ENCODE assay signal across 2 cellular contexts in genomic region chr20:56383334-56383733, GRCh38.
TF ChIP-seq lines count a peak whose summit lies in the region.

No MANE protein-coding gene starts in this region.

TF ChIP-seq in HEK293, 187 proteins besides CTCF, POLR2A, EP300 and RAD21:
- TF ChIP-seq ZBTB21 (tag by site-specific recombination; IDR thresholded peaks at IDR 0.05) (no peak), IKZF3 (tag by site-specific recombination; IDR thresholded peaks at IDR 0.05) (no peak), ZBTB48 (tag by site-specific recombination; IDR thresholded peaks at IDR 0.05) (no peak), ZNF658 (tag by site-specific recombination; IDR thresholded peaks at IDR 0.05) (no peak), ZEB2 (tag by site-specific recombination; IDR thresholded peaks at IDR 0.05) (no peak), ZSCAN30 (tag by site-specific recombination; IDR thresholded peaks at IDR 0.05) (no peak), ATF2 (tag by site-specific recombination; IDR thresholded peaks at IDR 0.05; ENCODE audit: low read depth) (no peak), ZNF610 (tag by site-specific recombination; IDR thresholded peaks at IDR 0.05; ENCODE audit: borderline replicate concordance) (no peak), ZNF221 (tag by site-specific recombination; IDR thresholded peaks at IDR 0.05; ENCODE audit: borderline replicate concordance) (no peak), GLIS2 (tag by site-specific recombination; IDR thresholded peaks at IDR 0.05) (no peak), ZNF19 (tag by site-specific recombination; IDR thresholded peaks at IDR 0.05; ENCODE audit: low read depth) (no peak), ZNF596 (tag by site-specific recombination; IDR thresholded peaks at IDR 0.05) (no peak), KLF8 (tag by site-specific recombination; IDR thresholded peaks at IDR 0.05) (no peak), KLF7 (tag by site-specific recombination; IDR thresholded peaks at IDR 0.05; ENCODE audit: borderline replicate concordance) (no peak), ZNF585B (tag by site-specific recombination; IDR thresholded peaks at IDR 0.05) (no peak), ZNF580 (tag by site-specific recombination; IDR thresholded peaks at IDR 0.05) (no peak), FEZF1 (tag by site-specific recombination; IDR thresholded peaks at IDR 0.05) (no peak)

TF ChIP-seq in H1, 55 proteins besides CTCF, POLR2A, EP300 and RAD21:
- no peak for TF ChIP-seq SP4 (IDR thresholded peaks at IDR 0.05; ENCODE audit: low read length)
- TF ChIP-seq RNF2 (IDR thresholded peaks at IDR 0.05; ENCODE audit: borderline replicate concordance, low read depth, low read length, missing control alignments, poor library complexity, severe bottlenecking): no peak
- TF ChIP-seq POLR2AphosphoS5 (IDR thresholded peaks at IDR 0.05; ENCODE audit: low read depth, low read length): no peak
- no peak for TF ChIP-seq RBBP5 (IDR thresholded peaks at IDR 0.05; ENCODE audit: borderline replicate concordance, low read depth, low read length)
- TF ChIP-seq BACH1 (IDR thresholded peaks at IDR 0.05; ENCODE audit: low read length): no peak
- no peak for TF ChIP-seq CHD1 (IDR thresholded peaks at IDR 0.05; ENCODE audit: low read depth, low read length)
- TF ChIP-seq EZH2 (IDR thresholded peaks at IDR 0.05; ENCODE audit: low read depth, low read length, severe bottlenecking): no peak
- no peak for TF ChIP-seq CHD2 (IDR thresholded peaks at IDR 0.05; ENCODE audit: low read length)
- TF ChIP-seq ATF2 (IDR thresholded peaks at IDR 0.05; ENCODE audit: low read length): no peak
- no peak for TF ChIP-seq ZNF274 (IDR thresholded peaks at IDR 0.05; ENCODE audit: borderline replicate concordance, extremely low read depth, low read length)
- no peak for TF ChIP-seq BCL11A (IDR thresholded peaks at IDR 0.05; ENCODE audit: low read depth in 2 of 2, low read length in 2 of 2)
- TF ChIP-seq CBX5 (IDR thresholded peaks at IDR 0.05; ENCODE audit: low read depth, low read length): no peak
- TF ChIP-seq RFX5 (IDR thresholded peaks at IDR 0.05; ENCODE audit: borderline replicate concordance, low read depth, low read length): no peak
